ENCODE assay signal across 8 cellular contexts in genomic region chr6:142845624-142846458, GRCh38.
A peak's percentile ranks its signal among the peaks of the same experiment; 100 is the strongest.
DNase-seq lines count a peak whose midpoint lies in the region; ATAC-seq and TF ChIP-seq lines count a peak whose summit lies in the region.

No MANE protein-coding gene starts in this region.

- DNase-seq in NCI-H1092 treated with DMSO at 0.1 percent for 48 hours (lab: John Stamatoyannopoulos, UW) (peak; percentile 2), NCI-H1092 (lab: John Stamatoyannopoulos, UW) (no peak), NCI-H2227 (lab: John Stamatoyannopoulos, UW; ENCODE audit: unreplicated experiment) (peak; percentile 74), esophagus muscularis mucosa (ENCODE audit: extremely low spot score) (no peak)
- DNase-seq in activated T-helper 1 cell treated with anti-CD3 and anti-CD28 coated beads, Interleukin-12 subunit alpha, Interleukin-12 subunit beta, Interleukin-2, Interleukin-4 antibody, amounts not matched to agents 30 ng/mL and 10 ng/mL and 1 ng/mL, durations not matched to agents 14 hours and 24 hours and 36 hours (ENCODE audit: low spot score): peak; percentile 48

- H3K4me3 ChIP-seq in esophagus muscularis mucosa (peak overlapping the region; percentile 39 to 47 (median 45)), mucosa of stomach (ENCODE audit: low read length) (no peak overlapping the region), thymus (ENCODE audit: low read length) (no peak overlapping the region)

- no peaks in the 10 kb centered on the region for H3K9me3 Mint-ChIP-seq in activated T-helper 1 cell treated with anti-CD3 and anti-CD28 coated beads, Interleukin-12 subunit alpha, Interleukin-12 subunit beta, Interleukin-2, Interleukin-4 antibody, amounts not matched to agents 30 ng/mL and 10 ng/mL and 1 ng/mL, durations not matched to agents 14 hours and 24 hours and 36 hours

- TF ChIP-seq EP300 in esophagus muscularis mucosa (IDR thresholded peaks at IDR 0.05): no peak

- H3K4me1 ChIP-seq in esophagus muscularis mucosa (peaks cover 53 to 82% (median 75%) of the 10 kb centered on the region in 4 donors), mucosa of stomach (ENCODE audit: control insufficient read depth, insufficient read depth, low read length) (peaks cover 44% of the 10 kb centered on the region), thymus (ENCODE audit: control insufficient read depth, insufficient read depth, low read length) (peaks cover 28% of the 10 kb centered on the region)

- H3K4me1 Mint-ChIP-seq in activated T-helper 1 cell treated with anti-CD3 and anti-CD28 coated beads, Interleukin-12 subunit alpha, Interleukin-12 subunit beta, Interleukin-2, Interleukin-4 antibody, amounts not matched to agents 30 ng/mL and 10 ng/mL and 1 ng/mL, durations not matched to agents 14 hours and 24 hours and 36 hours (ENCODE audit: low read depth): peaks cover 91% of the 10 kb centered on the region

- intact Hi-C loops in activated T-helper 1 cell treated with anti-CD3 and anti-CD28 coated beads, Interleukin-12 subunit alpha, Interleukin-12 subunit beta, Interleukin-2, Interleukin-4 antibody, amounts not matched to agents 30 ng/mL and 10 ng/mL and 1 ng/mL, durations not matched to agents 14 hours and 24 hours and 36 hours (cut with micrococcal nuclease): loop anchor here (10.0 kb wide), 3 partner anchors 699 to 1499 kb away; partner anchors contain the start of genes NMBR and VTA1
- intact Hi-C loops in esophagus muscularis mucosa (cut with DNase I): no loop called here

- H3K27ac Mint-ChIP-seq in activated T-helper 1 cell treated with anti-CD3 and anti-CD28 coated beads, Interleukin-12 subunit alpha, Interleukin-12 subunit beta, Interleukin-2, Interleukin-4 antibody, amounts not matched to agents 30 ng/mL and 10 ng/mL and 1 ng/mL, durations not matched to agents 14 hours and 24 hours and 36 hours: peak overlapping the region; percentile 91

- H3K36me3 ChIP-seq in esophagus muscularis mucosa: no peaks in the 10 kb centered on the region
- no peaks in the 10 kb centered on the region for H3K36me3 ChIP-seq in mucosa of stomach (ENCODE audit: control insufficient read depth, insufficient read depth, low read length)
- H3K36me3 ChIP-seq in thymus (ENCODE audit: control insufficient read depth, insufficient read depth): no peaks in the 10 kb centered on the region

- H3K9me3 ChIP-seq in esophagus muscularis mucosa (no peaks in the 10 kb centered on the region), mucosa of stomach (ENCODE audit: control insufficient read depth, low read length) (no peaks in the 10 kb centered on the region), thymus (ENCODE audit: control insufficient read depth) (no peaks in the 10 kb centered on the region)

- H3K4me3 Mint-ChIP-seq in activated T-helper 1 cell treated with anti-CD3 and anti-CD28 coated beads, Interleukin-12 subunit alpha, Interleukin-12 subunit beta, Interleukin-2, Interleukin-4 antibody, amounts not matched to agents 30 ng/mL and 10 ng/mL and 1 ng/mL, durations not matched to agents 14 hours and 24 hours and 36 hours: peak overlapping the region; percentile 81

- H3K27me3 Mint-ChIP-seq in activated T-helper 1 cell treated with anti-CD3 and anti-CD28 coated beads, Interleukin-12 subunit alpha, Interleukin-12 subunit beta, Interleukin-2, Interleukin-4 antibody, amounts not matched to agents 30 ng/mL and 10 ng/mL and 1 ng/mL, durations not matched to agents 14 hours and 24 hours and 36 hours (ENCODE audit: insufficient read depth): no peaks in the 10 kb centered on the region

- H3K27me3 ChIP-seq in esophagus muscularis mucosa (no peaks in the 10 kb centered on the region), mucosa of stomach (ENCODE audit: control insufficient read depth, insufficient read depth, low read length) (no peaks in the 10 kb centered on the region), thymus (ENCODE audit: control insufficient read depth, insufficient read depth) (no peaks in the 10 kb centered on the region)

- 11% methylated on average over 20 of the region's 23 CpGs for WGBS in esophagus muscularis mucosa
- WGBS in thymus: 78% methylated on average over 23 of the region's 23 CpGs

- no peak for TF ChIP-seq POLR2A in esophagus muscularis mucosa (IDR thresholded peaks at IDR 0.05; ENCODE audit: low read depth)

- peaks cover 5% of the 10 kb centered on the region for H3K36me3 Mint-ChIP-seq in activated T-helper 1 cell treated with anti-CD3 and anti-CD28 coated beads, Interleukin-12 subunit alpha, Interleukin-12 subunit beta, Interleukin-2, Interleukin-4 antibody, amounts not matched to agents 30 ng/mL and 10 ng/mL and 1 ng/mL, durations not matched to agents 14 hours and 24 hours and 36 hours (ENCODE audit: low read depth)

- TF ChIP-seq CTCF in esophagus muscularis mucosa (IDR thresholded peaks at IDR 0.05): no peak

- H3K27ac ChIP-seq in esophagus muscularis mucosa (replicated peaks in 1 of 4) (peak overlapping the region; percentile 77 to 83 (median 79)), thymus (ENCODE audit: low read depth) (peak overlapping the region; percentile 83)

- peak overlapping the region; percentile 40 for H3K9ac ChIP-seq in mucosa of stomach (ENCODE audit: low read length)

- no peak for ATAC-seq in GM18868 (IDR thresholded peaks at IDR 0.05; ENCODE audit: unreplicated experiment)

Comparison
In these comparisons a context has a peak if more than half of its experiments do, and no peak if none do; other contexts are left out.
1. DNase-seq: peak in NCI-H1092 treated with DMSO at 0.1 percent for 48 hours (single experiment), NCI-H2227 (single experiment) and activated T-helper 1 cell treated with anti-CD3 and anti-CD28 coated beads, Interleukin-12 subunit alpha, Interleukin-12 subunit beta, Interleukin-2, Interleukin-4 antibody, amounts not matched to agents 30 ng/mL and 10 ng/mL and 1 ng/mL, durations not matched to agents 14 hours and 24 hours and 36 hours (single experiment); none in NCI-H1092 (single experiment) and esophagus muscularis mucosa (single experiment).
2. H3K4me3 ChIP-seq: peak in esophagus muscularis mucosa (4 of 4); none in mucosa of stomach (single experiment) and thymus (single experiment).